ENCODE assay signal across 11 cellular contexts in the genomic region with DNA sequence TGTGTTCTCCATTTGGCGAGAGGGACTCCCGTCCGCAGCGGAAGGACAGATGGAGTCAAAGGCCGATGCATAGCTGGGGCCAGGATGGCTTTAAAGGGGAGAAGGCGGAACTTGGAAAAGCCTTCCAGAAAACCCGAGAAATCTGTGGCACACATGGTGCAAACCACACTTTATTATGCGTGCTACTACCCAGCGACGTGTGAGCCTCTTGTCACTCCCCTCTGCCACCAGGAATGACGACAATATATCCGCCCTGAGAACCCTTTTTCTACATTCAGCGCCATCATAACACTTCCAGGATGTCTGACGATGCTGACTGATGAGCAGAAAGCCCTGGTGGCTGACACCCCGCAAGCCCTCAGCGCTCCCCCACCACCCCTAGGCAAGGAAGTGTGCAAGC. TPM values are rescaled to one million over a fixed set of nuclear protein-coding genes. Genes with fewer than 3 reads are reported as not detected.
DNase-seq lines count a peak whose midpoint lies in the region; ATAC-seq and TF ChIP-seq lines count a peak whose summit lies in the region.
"Had no signal": no experiment of that assay in that cellular context is flagged by ENCODE, and none has a peak within 500 bp of the region (broad histone marks: within the 10 kb centered on the region; RNA-seq: fewer than 3 reads in every experiment).

No MANE protein-coding gene starts in this region.

- TF ChIP-seq EP300 in suprapubic skin (IDR thresholded peaks at IDR 0.05), result no peak

- no peaks in the 10 kb centered on the region for H3K9me3 Mint-ChIP-seq in activated naive CD4-positive, alpha-beta T cell treated with anti-CD3 and anti-CD28 coated beads, Interleukin-2, amount 10 ng/mL, durations not matched to agents 7 days and 5 days
- no peaks in the 10 kb centered on the region for H3K9me3 Mint-ChIP-seq in WTC11

- H3K27ac Mint-ChIP-seq in activated naive CD4-positive, alpha-beta T cell treated with anti-CD3 and anti-CD28 coated beads, Interleukin-2, amount 10 ng/mL, durations not matched to agents 7 days and 5 days, result no peak overlapping the region
- no peak overlapping the region for H3K27ac Mint-ChIP-seq in WTC11

- no peak for TF ChIP-seq RAD21 in liver (IDR thresholded peaks at IDR 0.05)

- H3K9me3 ChIP-seq in liver (ENCODE audit: control insufficient read depth in 4 of 4, low read length in 3 of 4) (peaks cover 0 to 6% (median under 1%) of the 10 kb centered on the region in 4 donors), suprapubic skin (no peaks in the 10 kb centered on the region)

- peaks cover 4 to 11% (median 9%) of the 10 kb centered on the region in 4 donors for H3K27me3 ChIP-seq in liver (ENCODE audit: control insufficient read depth in 4 of 4, insufficient read depth in 4 of 4, low read length in 3 of 4)
- H3K27me3 ChIP-seq in suprapubic skin, result peaks cover 57% of the 10 kb centered on the region

- H3K4me1 Mint-ChIP-seq in activated naive CD4-positive, alpha-beta T cell treated with anti-CD3 and anti-CD28 coated beads, Interleukin-2, amount 10 ng/mL, durations not matched to agents 7 days and 5 days, result peaks cover 18% of the 10 kb centered on the region
- H3K4me1 Mint-ChIP-seq in WTC11, result peaks cover 16% of the 10 kb centered on the region

- H3K4me3 Mint-ChIP-seq in activated naive CD4-positive, alpha-beta T cell treated with anti-CD3 and anti-CD28 coated beads, Interleukin-2, amount 10 ng/mL, durations not matched to agents 7 days and 5 days, result peak overlapping the region; percentile 38
- peak overlapping the region; percentile 80 for H3K4me3 Mint-ChIP-seq in WTC11

- CTCF ChIA-PET in activated naive CD4-positive, alpha-beta T cell treated with anti-CD3 and anti-CD28 coated beads, Interleukin-2, amount 10 ng/mL, durations not matched to agents 7 days and 5 days (lab: Charles Lee), result no interaction called here
- CTCF ChIA-PET in WTC11 (lab: Charles Lee), result interaction anchor here (1.4 to 1.7 kb wide), 2 partner anchors 12 to 14 kb away, joined by 4 to 5 read pairs; no protein-coding TSS in a partner anchor

- TF ChIP-seq CTCF in WTC11 (IDR thresholded peaks at IDR 0.05), result no peak
- no peak for TF ChIP-seq CTCF in liver (IDR thresholded peaks at IDR 0.05; ENCODE audit: low read depth, low read length, missing input control)
- no peak for TF ChIP-seq CTCF in suprapubic skin (IDR thresholded peaks at IDR 0.05)

- POLR2A ChIA-PET in WTC11 (lab: Charles Lee), result no interaction called here

- DNase-seq in activated naive CD4-positive, alpha-beta T cell treated with anti-CD3 and anti-CD28 coated beads, Interleukin-2, amount 10 ng/mL, durations not matched to agents 7 days and 5 days, result no peak
- no peak for DNase-seq in activated naive CD4-positive, alpha-beta T cell (lab: John Stamatoyannopoulos, UW)
- no peak for DNase-seq in WTC11 (ENCODE audit: low spot score)
- no peak for DNase-seq in suprapubic skin (ENCODE audit: low spot score in 2 of 2)
- DNase-seq in AG20443 (ENCODE audit: low spot score), result no peak
- DNase-seq in Kasumi-1 (lab: John Stamatoyannopoulos, UW), result no peak
- DNase-seq in COLO668 (lab: John Stamatoyannopoulos, UW; ENCODE audit: unreplicated experiment), result no peak
- DNase-seq: RPMI8226 had no signal

- H3K36me3 Mint-ChIP-seq in activated naive CD4-positive, alpha-beta T cell treated with anti-CD3 and anti-CD28 coated beads, Interleukin-2, amount 10 ng/mL, durations not matched to agents 7 days and 5 days, result no peaks in the 10 kb centered on the region
- H3K36me3 Mint-ChIP-seq in WTC11, result no peaks in the 10 kb centered on the region
- H3K36me3 Mint-ChIP-seq: CD4-positive, CD25-positive, alpha-beta regulatory T cell had no signal

- H3K27me3 Mint-ChIP-seq in activated naive CD4-positive, alpha-beta T cell treated with anti-CD3 and anti-CD28 coated beads, Interleukin-2, amount 10 ng/mL, durations not matched to agents 7 days and 5 days, result peaks cover 74% of the 10 kb centered on the region
- H3K27me3 Mint-ChIP-seq in WTC11 (ENCODE audit: low read depth), result peaks cover 77% of the 10 kb centered on the region

- no peak for ATAC-seq in WTC11

- H3K27ac ChIP-seq in liver (ENCODE audit: low read depth in 1 of 2, low read length in 2 of 2) (no peak overlapping the region), suprapubic skin (no peak overlapping the region)

- TF ChIP-seq POLR2A in suprapubic skin (IDR thresholded peaks at IDR 0.05), result no peak

- no peak overlapping the region for H3K9ac ChIP-seq in liver (ENCODE audit: low read depth in 1 of 2, low read length in 2 of 2)

- H3K4me3 ChIP-seq in liver (ENCODE audit: low read depth in 1 of 3, low read length in 3 of 3) (peak overlapping the region in 1 of 3 donors; percentile 20), suprapubic skin (peak overlapping the region; percentile 48)

- H3K36me3 ChIP-seq in liver (ENCODE audit: control insufficient read depth in 4 of 4, insufficient read depth in 3 of 4, low read depth in 1 of 4, low read length in 3 of 4) (no peaks in the 10 kb centered on the region), suprapubic skin (no peaks in the 10 kb centered on the region)

- H3K4me1 ChIP-seq in liver (ENCODE audit: control insufficient read depth in 4 of 4, insufficient read depth in 4 of 4, low read length in 3 of 4) (peaks cover 9 to 22% (median 17%) of the 10 kb centered on the region in 4 donors), suprapubic skin (peaks cover 25% of the 10 kb centered on the region)

- WGBS in liver, result 13% methylated on average over 16 of the region's 16 CpGs
- WGBS in suprapubic skin, result 7% methylated on average over 10 of the region's 16 CpGs

TF ChIP-seq in WTC11, 78 proteins besides CTCF, POLR2A, EP300 and RAD21 (continues in another document):
- no peak for TF ChIP-seq ARID4B (CRISPR knock-in tag; IDR thresholded peaks at IDR 0.05; ENCODE audit: borderline replicate concordance)

TF ChIP-seq in liver, 16 proteins besides CTCF, POLR2A, EP300 and RAD21:
- no peak for TF ChIP-seq JUND (IDR thresholded peaks at IDR 0.05)
- TF ChIP-seq NR2F2 (IDR thresholded peaks at IDR 0.05), result peak; percentile 48

RNA-seq across cellular contexts. Expression of gene DCHS2, which starts 0.7 kb away (rescaled TPM):
- total RNA-seq in WTC11 (2021) (1.3 to 1.9 TPM (median 1.4 TPM) in 3 replicates), liver (under 1 TPM; 0.09 to 0.50 TPM), suprapubic skin (under 1 TPM; 0.26 to 0.93 (median 0.58) TPM)
- under 1 TPM in 1 of 2 donors, not detected in 1; 0.07 TPM for polyA plus RNA-seq in liver
- total RNA-seq: CD4-positive, CD25-positive, alpha-beta regulatory T cell; endothelial cell of umbilical vein had no signal
- polyA plus RNA-seq: CD4-positive, CD25-positive, alpha-beta regulatory T cell; endothelial cell of umbilical vein had no signal

RNA-seq across cellular contexts. Expression of gene PLRG1, which starts 57.9 kb away (rescaled TPM):
- 76.3 to 84.8 TPM (median 78.3 TPM) in 3 replicates for total RNA-seq in WTC11 (2021)
- 10 to 100 TPM; 28.4 to 51.5 TPM for total RNA-seq in liver
- 10 to 100 TPM; 27.2 to 31.3 TPM for polyA plus RNA-seq in liver
- total RNA-seq in suprapubic skin, result 10 to 100 TPM; 36.0 to 59.5 (median 44.8) TPM
